Comparison of ENCODE assay signal across 18 cellular contexts in genomic region chr4:19675172-19675811, GRCh38.
A peak's percentile ranks its signal among the peaks of the same experiment; 100 is the strongest.
DNase-seq lines count a peak whose midpoint lies in the region; ATAC-seq and TF ChIP-seq lines count a peak whose summit lies in the region.
"Had no signal": no experiment of that assay in that cellular context is flagged by ENCODE, and none has a peak within 500 bp of the region (broad histone marks: within the 10 kb centered on the region; RNA-seq: fewer than 3 reads in every experiment).

No MANE protein-coding gene starts in this region.

- H3K79me2 ChIP-seq in OCI-LY1 (ENCODE audit: insufficient read depth, low read length) = no peaks in the 10 kb centered on the region

- peak overlapping the region; percentile 16; the same call in 1 of the 2 replicates for H3K4me2 ChIP-seq in OCI-LY1 (ENCODE audit: low read length)
- no peak overlapping the region for H3K4me2 ChIP-seq in mesenchymal stem cell (ENCODE audit: low read length, poor library complexity, severe bottlenecking)

- no peaks in the 10 kb centered on the region for H3F3A ChIP-seq in OCI-LY1 (ENCODE audit: insufficient read depth, low read length)

- H4K20me1 ChIP-seq in OCI-LY1 (ENCODE audit: insufficient read depth, low read length) = no peaks in the 10 kb centered on the region

- TF ChIP-seq CTCF in OCI-LY1 (IDR thresholded peaks at IDR 0.05; ENCODE audit: low read length) = no peak

- H3K79me1 ChIP-seq in mesenchymal stem cell (replicated peaks; ENCODE audit: low read length, poor library complexity, severe bottlenecking) = no peaks in the 10 kb centered on the region

- H3K27ac ChIP-seq in OCI-LY1 (ENCODE audit: low read depth, low read length, poor library complexity, severe bottlenecking) (peak overlapping the region; percentile 87), mesenchymal stem cell (ENCODE audit: low read length, poor library complexity, severe bottlenecking) (no peak overlapping the region)
- H3K27ac ChIP-seq: adrenal gland, prostate gland had no signal

- H4K8ac ChIP-seq in mesenchymal stem cell (ENCODE audit: low read length) = no peak overlapping the region

- no peak overlapping the region for H3K14ac ChIP-seq in mesenchymal stem cell (ENCODE audit: low read length in 2 of 2)

- H3K27me3 ChIP-seq in OCI-LY1 (ENCODE audit: insufficient read depth, low read length) (no peaks in the 10 kb centered on the region), mesenchymal stem cell (ENCODE audit: control insufficient read depth in 1 of 2, insufficient read depth in 1 of 2, low read length in 2 of 2) (no peaks in the 10 kb centered on the region)
- H3K27me3 ChIP-seq: adrenal gland had no signal

- H3K18ac ChIP-seq in mesenchymal stem cell (ENCODE audit: low read depth in 1 of 2, low read length in 2 of 2) = no peak overlapping the region

- peaks cover 24% of the 10 kb centered on the region for H3K4me1 ChIP-seq in OCI-LY1 (ENCODE audit: insufficient read depth, low read length, severe bottlenecking)
- H3K4me1 ChIP-seq in mesenchymal stem cell (ENCODE audit: control insufficient read depth, insufficient read depth, low read depth, low read length) = no peaks in the 10 kb centered on the region
- H3K4me1 ChIP-seq: adrenal gland, prostate gland had no signal

- H3K4ac ChIP-seq in mesenchymal stem cell (ENCODE audit: low read depth in 1 of 2, low read length in 2 of 2) = no peak overlapping the region

- no peak overlapping the region for H2AK5ac ChIP-seq in mesenchymal stem cell (ENCODE audit: low read length, severe bottlenecking)

- no peak for ATAC-seq in HG02840 (IDR thresholded peaks at IDR 0.05; ENCODE audit: low FRiP score, unreplicated experiment)
- ATAC-seq: activated CD4-positive, CD25-positive, alpha-beta regulatory T cell treated with anti-CD3 and anti-CD28 coated beads, Interleukin-2, amount 50 U/mL, for 24 hours; esophagus mucosa; mucosa of descending colon; Panc1 had no signal

- H3K36me3 ChIP-seq in OCI-LY1 (ENCODE audit: insufficient read depth, low read length) (no peaks in the 10 kb centered on the region), mesenchymal stem cell (ENCODE audit: control insufficient read depth in 1 of 2, insufficient read depth in 2 of 2, low read depth in 1 of 2, low read length in 2 of 2) (no peaks in the 10 kb centered on the region)
- H3K36me3 ChIP-seq: adrenal gland, prostate gland had no signal

- H3K9me2 ChIP-seq in OCI-LY1 (ENCODE audit: low read depth, low read length) = no peaks in the 10 kb centered on the region

- H3K9ac ChIP-seq in OCI-LY1 (ENCODE audit: low read length) (no peak overlapping the region), mesenchymal stem cell (ENCODE audit: low read length) (no peak overlapping the region)

- no peak overlapping the region for H2BK12ac ChIP-seq in mesenchymal stem cell (ENCODE audit: low read length in 2 of 2)

- H3K4me3 ChIP-seq in OCI-LY1 (ENCODE audit: low read depth, low read length, poor library complexity, severe bottlenecking) (no peak overlapping the region), mesenchymal stem cell (ENCODE audit: insufficient read depth in 1 of 2, low read depth in 1 of 2, low read length in 2 of 2) (no peak overlapping the region)
- H3K4me3 ChIP-seq: adrenal gland, mucosa of descending colon, prostate gland had no signal

- no peak overlapping the region for H2AFZ ChIP-seq in OCI-LY1 (ENCODE audit: low read length)
- H2AFZ ChIP-seq in mesenchymal stem cell (ENCODE audit: low read depth, low read length) = no peak overlapping the region

- no peak overlapping the region for H2BK15ac ChIP-seq in mesenchymal stem cell (ENCODE audit: low read depth, poor library complexity, severe bottlenecking)

- DNase-seq in GM03348 (ENCODE audit: low spot score) (peak; percentile 52), fibroblast of peridontal ligament (ENCODE audit: extremely low read depth) (peak; percentile 71), pons (ENCODE audit: low spot score) (peak; percentile 46), GOT3 (lab: John Stamatoyannopoulos, UW) (no peak), mesenchymal stem cell (no peak), NCI-H1105 (lab: John Stamatoyannopoulos, UW) (no peak)
- DNase-seq: adrenal gland; DMS79 treated with DMSO at 0.1 percent for 48 hours; NCI-H1417 treated with DMSO at 0.1 percent for 48 hours; stimulated activated CD4-positive, alpha-beta T cell treated with anti-CD3 and anti-CD28 coated beads, Interleukin-2, amount 100 ng/mL, for 48 hours; T-helper 1 cell had no signal

- 86% methylated on average over 2 of the region's 4 CpGs for WGBS in mesenchymal stem cell

- no peak overlapping the region for H2BK120ac ChIP-seq in mesenchymal stem cell (ENCODE audit: low read depth, low read length)

- H3K9me3 ChIP-seq in OCI-LY1 (ENCODE audit: low read length) = no peaks in the 10 kb centered on the region
- peaks cover 2% of the 10 kb centered on the region for H3K9me3 ChIP-seq in mesenchymal stem cell (ENCODE audit: control insufficient read depth, low read length)
- H3K9me3 ChIP-seq: adrenal gland, prostate gland had no signal

- H2BK5ac ChIP-seq in mesenchymal stem cell (ENCODE audit: low read depth, low read length, poor library complexity, severe bottlenecking) = no peak overlapping the region

- H4K91ac ChIP-seq in mesenchymal stem cell (ENCODE audit: low read length) = no peak overlapping the region

- no peak overlapping the region for H3K23ac ChIP-seq in mesenchymal stem cell (ENCODE audit: low read length in 2 of 2)

Comparison
In these comparisons a context has a peak if more than half of its experiments do, and no peak if none do; other contexts are left out.
1. DNase-seq: peak in GM03348 (single experiment), fibroblast of peridontal ligament (single experiment) and pons (single experiment); none in GOT3 (single experiment), mesenchymal stem cell (single experiment) and NCI-H1105 (single experiment).